Comparison of ENCODE assay signal across 9 cellular contexts in genomic region chr17:55746466-55746865, GRCh38. TPM values are rescaled to one million over a fixed set of nuclear protein-coding genes. Genes with fewer than 3 reads are reported as not detected.
"Had no signal": no experiment of that assay in that cellular context is flagged by ENCODE, and none has a peak within 500 bp of the region (broad histone marks: within the 10 kb centered on the region; RNA-seq: fewer than 3 reads in every experiment).

No MANE protein-coding gene starts in this region.

- ATAC-seq: GM23338 had no signal

- H3K9ac ChIP-seq: KMS-11 had no signal

- H3K4me3 ChIP-seq: GM23338 had no signal

- H3K4me2 ChIP-seq: GM23338, KMS-11 had no signal

- DNase-seq: H9, HCEC 1CT, KBM-7 had no signal

- H3K27ac ChIP-seq: KMS-11 had no signal

- FAIRE-seq: H1, H54, HTR-8/SVneo had no signal

- H2AFZ ChIP-seq: GM23338 had no signal

RNA-seq across cellular contexts. Expression of gene TMEM100, which starts 23.8 kb away (rescaled TPM):
- total RNA-seq: HT-29 had no signal
